ENCODE assay signal across 8 cellular contexts in genomic region chr4:111641813-111642579, GRCh38.
A peak's percentile ranks its signal among the peaks of the same experiment; 100 is the strongest.
DNase-seq lines count a peak whose midpoint lies in the region; TF ChIP-seq lines count a peak whose summit lies in the region.

No MANE protein-coding gene starts in this region.

- TF ChIP-seq CTCF in GM10266 (IDR thresholded peaks at IDR 0.05; ENCODE audit: control insufficient read depth, insufficient read depth, low read depth, missing control alignments) (peak; percentile 78), PC-9 (conservative IDR thresholded peaks at IDR 0.05) (peak; percentile 84), cardiac fibroblast (IDR thresholded peaks at IDR 0.05; ENCODE audit: low read depth, low read length) (peak; percentile 83), suprapubic skin (IDR thresholded peaks at IDR 0.05) (peak; percentile 58 to 66)

- H3K27me3 ChIP-seq in Karpas-422 (ENCODE audit: low read length) (no peaks in the 10 kb centered on the region), PC-9 (ENCODE audit: insufficient read depth, low read depth) (no peaks in the 10 kb centered on the region), suprapubic skin (no peaks in the 10 kb centered on the region)

- 28% methylated on average over 9 of the region's 9 CpGs for WGBS in suprapubic skin

- no peak for TF ChIP-seq POLR2A in suprapubic skin (IDR thresholded peaks at IDR 0.05)

- H3K9me3 ChIP-seq in Karpas-422 (ENCODE audit: low read length) (no peaks in the 10 kb centered on the region), PC-9 (ENCODE audit: insufficient read depth, low read depth) (no peaks in the 10 kb centered on the region), suprapubic skin (no peaks in the 10 kb centered on the region)

- H3K79me2 ChIP-seq in Karpas-422 (ENCODE audit: low read length), result no peaks in the 10 kb centered on the region
- no peaks in the 10 kb centered on the region for H3K79me2 ChIP-seq in PC-9 (ENCODE audit: low read depth)

- no TSS peak for BruUV-seq in PC-9 (replicated peaks; lab: Mats Ljungman, UMichigan)

- H3K4me1 ChIP-seq in Karpas-422 (ENCODE audit: low read length) (no peaks in the 10 kb centered on the region), PC-9 (replicated peaks; ENCODE audit: insufficient read depth) (no peaks in the 10 kb centered on the region; the same call in 1 of the 2 replicates), suprapubic skin (peaks cover 27% of the 10 kb centered on the region)

- H3F3A ChIP-seq in PC-9 (ENCODE audit: insufficient read depth, low read depth), result peaks cover 18% of the 10 kb centered on the region

- no peak overlapping the region for H3K27ac ChIP-seq in Karpas-422 (ENCODE audit: low read length)
- H3K27ac ChIP-seq in PC-9, result no peak overlapping the region
- H3K27ac ChIP-seq in suprapubic skin, result peak overlapping the region; percentile 10

- H2AFZ ChIP-seq in Karpas-422 (ENCODE audit: low read length) (no peak overlapping the region), PC-9 (no peak overlapping the region)

- H3K4me3 ChIP-seq in Karpas-422 (ENCODE audit: low read length) (no peak overlapping the region), PC-9 (no peak overlapping the region), cardiac fibroblast (replicated peaks in 1 of 2; ENCODE audit: low read depth in 2 of 2, low read length in 2 of 2) (no peak overlapping the region), suprapubic skin (no peak overlapping the region)

- TF ChIP-seq EP300 in suprapubic skin (IDR thresholded peaks at IDR 0.05), result no peak

- DNase-seq in A172 (ENCODE audit: low spot score) (peak; percentile 78), GM10266 (ENCODE audit: extremely low spot score) (peak; percentile 55), HCEC 1CT (peak; percentile 78), Karpas-422 (peak; percentile 90), PC-9 (peak; percentile 68 to 84), cardiac fibroblast (ENCODE audit: low read depth in 2 of 2) (peak; percentile 92 to 94), kidney tubule cell (ENCODE audit: low spot score) (peak; percentile 78), suprapubic skin (ENCODE audit: low spot score in 2 of 2) (peak in 1 of 2 donors; percentile 70)

- intact Hi-C loops in PC-9 (cut with micrococcal nuclease; ENCODE audit: unreplicated experiment), result loop anchor here (1.0 to 5.0 kb wide), 5 partner anchors 140 to 418 kb away; no protein-coding TSS in a partner anchor

- H4K20me1 ChIP-seq in Karpas-422 (ENCODE audit: insufficient read depth, low read depth, low read length) (no peaks in the 10 kb centered on the region), PC-9 (ENCODE audit: insufficient read depth) (no peaks in the 10 kb centered on the region)

- CTCF ChIA-PET in PC-9 (lab: Charles Lee), result interaction anchor here (0.8 to 1.6 kb wide), 2 partner anchors 213 to 390 kb away, joined by 3 to 4 read pairs; no protein-coding TSS in a partner anchor

- POLR2A ChIA-PET in PC-9 (lab: Charles Lee; ENCODE audit: unreplicated experiment), result interaction anchor here (0.6 kb wide), 2 partner anchors 215 to 419 kb away, joined by 3 read pairs; no protein-coding TSS in a partner anchor

- no peak overlapping the region for H3K9ac ChIP-seq in Karpas-422 (ENCODE audit: low read length)

- H3K4me2 ChIP-seq in Karpas-422 (ENCODE audit: low read depth, low read length, poor library complexity, severe bottlenecking) (no peak overlapping the region), PC-9 (0 out of 2 replicates have a peak overlapping the region, but pooled peaks have one; percentile 10)

- H3K9me2 ChIP-seq in Karpas-422 (replicated peaks; ENCODE audit: insufficient read depth, low read length) (no peaks in the 10 kb centered on the region), PC-9 (ENCODE audit: insufficient read depth) (no peaks in the 10 kb centered on the region)

- H3K36me3 ChIP-seq in Karpas-422 (ENCODE audit: insufficient read depth, low read length), result no peaks in the 10 kb centered on the region
- H3K36me3 ChIP-seq in PC-9 (ENCODE audit: low read depth), result no peaks in the 10 kb centered on the region
- no peaks in the 10 kb centered on the region for H3K36me3 ChIP-seq in suprapubic skin
